ENCODE assay signal across 21 cellular contexts in genomic region chr7:48213226-48213625, GRCh38. TPM values are rescaled to one million over a fixed set of nuclear protein-coding genes. Genes with fewer than 3 reads are reported as not detected.
"Had no signal": no experiment of that assay in that cellular context is flagged by ENCODE, and none has a peak within 500 bp of the region (broad histone marks: within the 10 kb centered on the region; RNA-seq: fewer than 3 reads in every experiment).

No MANE protein-coding gene starts in this region.

- H2AFZ ChIP-seq: hepatocyte had no signal

- H3K79me2 ChIP-seq: hepatocyte had no signal

- H3K27me3 ChIP-seq: esophagus muscularis mucosa, hepatocyte, pancreas, stomach had no signal

- H3K9me3 ChIP-seq: mucosa of descending colon, pancreas had no signal

- H3K27ac Mint-ChIP-seq: naive thymus-derived CD8-positive, alpha-beta T cell; progenitor cell of endocrine pancreas had no signal

- H3K4me1 Mint-ChIP-seq: naive thymus-derived CD8-positive, alpha-beta T cell; neural crest cell had no signal

- H3K36me3 ChIP-seq: esophagus muscularis mucosa, left ventricle myocardium inferior, pancreas, stomach had no signal

- H3K27me3 Mint-ChIP-seq: progenitor cell of endocrine pancreas had no signal

- DNase-seq: effector memory CD4-positive, alpha-beta T cell; foreskin fibroblast; kidney; left cardiac atrium; left ventricle myocardium inferior; mucosa of descending colon; naive thymus-derived CD8-positive, alpha-beta T cell; nucleus accumbens; pancreas; right cardiac atrium; small intestine; stimulated activated CD4-positive, alpha-beta T cell treated with anti-CD3 and anti-CD28 coated beads, Interleukin-12 subunit alpha, Interleukin-12 subunit beta, amount 100 ng/mL, for 4 hours; stimulated activated naive CD4-positive, alpha-beta T cell; stomach; trophoblast cell had no signal

- H3K27ac ChIP-seq: epithelial cell of prostate, esophagus muscularis mucosa, hepatocyte, left ventricle myocardium inferior, pancreas, stomach had no signal

- H3K4me3 Mint-ChIP-seq: naive thymus-derived CD8-positive, alpha-beta T cell; neural crest cell had no signal

- H3K4me3 ChIP-seq: esophagus muscularis mucosa, hepatocyte, left ventricle myocardium inferior, lung, mucosa of descending colon, pancreas, stomach had no signal

- H3K4me2 ChIP-seq: hepatocyte had no signal

- H3K4me1 ChIP-seq: esophagus muscularis mucosa, left ventricle myocardium inferior, pancreas, stomach had no signal

- ATAC-seq: left cardiac atrium; mucosa of descending colon; naive thymus-derived CD8-positive, alpha-beta T cell; pancreas; right cardiac atrium had no signal

RNA-seq across cellular contexts. Expression of gene ABCA13, which starts 42.0 kb away (rescaled TPM):
- total RNA-seq: left ventricle myocardium inferior; naive thymus-derived CD8-positive, alpha-beta T cell; right cardiac atrium had no signal
- polyA plus RNA-seq: naive thymus-derived CD8-positive, alpha-beta T cell; right cardiac atrium had no signal
